9 cellular contexts compared by ENCODE assay signal in the genomic region with DNA sequence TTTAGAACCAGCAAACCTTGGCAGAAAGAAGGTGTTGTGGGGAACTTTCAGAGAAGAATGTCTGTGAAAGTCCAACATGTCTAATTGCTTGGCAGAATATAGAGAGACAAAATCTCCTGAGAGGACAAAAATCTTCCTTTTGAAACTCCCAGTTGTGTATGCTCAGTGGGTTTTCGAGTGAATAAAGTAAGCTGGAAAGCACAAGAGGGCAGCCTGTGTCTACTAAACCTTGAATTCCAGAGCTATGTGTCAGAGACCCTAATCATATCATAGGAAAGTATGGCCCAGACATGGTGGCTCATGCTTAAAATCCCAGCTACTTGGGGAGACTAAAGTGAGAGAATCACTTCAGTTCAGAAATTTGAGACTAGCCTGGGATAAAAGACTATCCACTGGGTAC.
DNase-seq lines count a peak whose midpoint lies in the region; TF ChIP-seq lines count a peak whose summit lies in the region.
"Had no signal": no experiment of that assay in that cellular context is flagged by ENCODE, and none has a peak within 500 bp of the region (broad histone marks: within the 10 kb centered on the region; RNA-seq: fewer than 3 reads in every experiment).

No MANE protein-coding gene starts in this region.

- no peaks in the 10 kb centered on the region for H3K36me3 ChIP-seq in SJSA1
- no peaks in the 10 kb centered on the region for H3K36me3 ChIP-seq in MG63

- no peak overlapping the region for H3K27ac Mint-ChIP-seq in activated CD4-positive, alpha-beta memory T cell treated with anti-CD3 and anti-CD28 coated beads, Interleukin-2, amount 10 ng/mL, durations not matched to agents 7 days and 5 days

- H3K9me3 ChIP-seq in SJSA1 (replicated peaks): no peaks in the 10 kb centered on the region
- no peaks in the 10 kb centered on the region for H3K9me3 ChIP-seq in MG63
- H3K9me3 ChIP-seq: psoas muscle had no signal

- H3K27me3 ChIP-seq in SJSA1 (replicated peaks) (no peaks in the 10 kb centered on the region), MG63 (no peaks in the 10 kb centered on the region)

- CTCF ChIA-PET in activated CD4-positive, alpha-beta memory T cell treated with anti-CD3 and anti-CD28 coated beads, Interleukin-2, amount 10 ng/mL, durations not matched to agents 7 days and 5 days (lab: Charles Lee): no interaction called here

- no peaks in the 10 kb centered on the region for H3K9me3 Mint-ChIP-seq in activated CD4-positive, alpha-beta memory T cell treated with anti-CD3 and anti-CD28 coated beads, Interleukin-2, amount 10 ng/mL, durations not matched to agents 7 days and 5 days

- no peaks in the 10 kb centered on the region for H3K27me3 Mint-ChIP-seq in activated CD4-positive, alpha-beta memory T cell treated with anti-CD3 and anti-CD28 coated beads, Interleukin-2, amount 10 ng/mL, durations not matched to agents 7 days and 5 days

- H3K36me3 Mint-ChIP-seq in activated CD4-positive, alpha-beta memory T cell treated with anti-CD3 and anti-CD28 coated beads, Interleukin-2, amount 10 ng/mL, durations not matched to agents 7 days and 5 days (ENCODE audit: low read depth): no peaks in the 10 kb centered on the region

- H3K4me3 ChIP-seq in SJSA1 (no peak overlapping the region), fibroblast of pulmonary artery (replicated peaks; ENCODE audit: low read depth, low read length) (no peak overlapping the region), skeletal muscle cell (ENCODE audit: low read depth, low read length) (no peak overlapping the region), MG63 (no peak overlapping the region)
- H3K4me3 ChIP-seq: psoas muscle had no signal

- peaks cover 10% of the 10 kb centered on the region for H3K4me1 ChIP-seq in SJSA1 (replicated peaks)
- H3K4me1 ChIP-seq: psoas muscle had no signal

- POLR2A ChIA-PET in activated CD4-positive, alpha-beta memory T cell treated with anti-CD3 and anti-CD28 coated beads, Interleukin-2, amount 10 ng/mL, durations not matched to agents 7 days and 5 days (lab: Charles Lee): no interaction called here

- H3K27ac ChIP-seq in SJSA1: no peak overlapping the region
- H3K27ac ChIP-seq: psoas muscle had no signal

- DNase-seq in HCEC 1CT: peak; percentile 81
- peak; percentile 47 to 52 for DNase-seq in SJSA1 (ENCODE audit: low read depth in 1 of 2, low spot score in 2 of 2)
- DNase-seq in fibroblast of pulmonary artery (ENCODE audit: low read depth): peak; percentile 68
- DNase-seq in skeletal muscle cell (ENCODE audit: low read depth): peak; percentile 39
- DNase-seq in activated CD4-positive, alpha-beta memory T cell treated with anti-CD3 and anti-CD28 coated beads, Interleukin-2, amount 10 ng/mL, durations not matched to agents 7 days and 5 days: no peak
- no peak for DNase-seq in MG63
- no peak for DNase-seq in activated effector memory CD4-positive, alpha-beta T cell treated with anti-CD3 and anti-CD28 coated beads, Interleukin-2, amount 50 U/mL, for 16 hours
- DNase-seq: NCI-H146, psoas muscle had no signal

- no peak overlapping the region for H3K4me3 Mint-ChIP-seq in activated CD4-positive, alpha-beta memory T cell treated with anti-CD3 and anti-CD28 coated beads, Interleukin-2, amount 10 ng/mL, durations not matched to agents 7 days and 5 days

- TF ChIP-seq CTCF in fibroblast of pulmonary artery (IDR thresholded peaks at IDR 0.05; ENCODE audit: low read length, missing control alignments): peak; percentile 21

- no peaks in the 10 kb centered on the region for H3K4me1 Mint-ChIP-seq in activated CD4-positive, alpha-beta memory T cell treated with anti-CD3 and anti-CD28 coated beads, Interleukin-2, amount 10 ng/mL, durations not matched to agents 7 days and 5 days

Comparison
In these comparisons a context has a peak if more than half of its experiments do, and no peak if none do; other contexts are left out.
1. DNase-seq: peak in HCEC 1CT (single experiment), SJSA1 (2 of 2), fibroblast of pulmonary artery (single experiment) and skeletal muscle cell (single experiment); none in activated CD4-positive, alpha-beta memory T cell treated with anti-CD3 and anti-CD28 coated beads, Interleukin-2, amount 10 ng/mL, durations not matched to agents 7 days and 5 days (single experiment), MG63 (single experiment) and activated effector memory CD4-positive, alpha-beta T cell treated with anti-CD3 and anti-CD28 coated beads, Interleukin-2, amount 50 U/mL, for 16 hours (single experiment).